Comparison of ENCODE assay signal across 8 cellular contexts in the genomic region with DNA sequence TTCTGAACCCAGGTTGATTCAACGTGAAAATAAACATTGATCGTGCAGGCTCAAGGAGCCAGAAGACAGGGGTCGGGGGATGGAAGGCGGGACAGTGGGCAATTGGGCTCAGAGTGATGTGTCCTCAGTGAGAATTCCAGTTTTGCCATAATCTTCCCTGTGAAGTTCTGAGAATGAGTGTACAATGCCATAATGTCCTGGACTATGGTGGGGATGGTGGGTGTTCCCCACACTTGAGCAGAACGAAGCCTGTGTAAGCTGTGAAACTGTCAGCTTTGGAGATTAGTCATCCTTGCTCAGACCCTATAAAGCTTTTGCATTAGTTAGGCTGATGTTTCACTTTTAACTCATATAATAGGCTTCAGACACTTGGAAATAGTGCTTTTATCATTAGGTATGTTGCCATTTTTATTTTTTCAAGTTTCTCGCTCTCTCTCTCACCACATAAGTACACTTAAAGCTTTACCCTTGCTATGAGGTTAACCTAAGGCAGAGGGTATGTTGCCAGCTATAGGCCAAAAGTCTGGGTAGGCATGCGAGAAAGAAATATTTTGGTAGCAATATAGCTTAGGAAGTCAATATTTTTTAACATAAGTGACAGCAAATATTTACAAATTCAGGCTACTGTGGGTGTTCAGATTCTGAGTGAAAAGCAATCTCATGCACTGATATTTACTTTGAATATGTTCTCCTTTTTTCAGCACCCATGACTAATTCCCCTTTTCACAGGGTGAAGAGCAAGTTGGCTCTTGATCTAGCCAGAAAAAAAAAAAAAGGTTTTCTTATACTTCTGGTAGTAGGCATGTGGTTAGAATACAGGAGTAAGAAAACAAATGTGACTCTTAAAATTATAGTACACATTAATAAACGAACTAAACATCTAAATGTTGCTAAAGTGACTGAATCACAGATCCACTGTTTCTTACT. TPM values are rescaled to one million over a fixed set of nuclear protein-coding genes. Genes with fewer than 3 reads are reported as not detected.
DNase-seq lines count a peak whose midpoint lies in the region; ATAC-seq and TF ChIP-seq lines count a peak whose summit lies in the region.

No MANE protein-coding gene starts in this region.

- H3K4me1 ChIP-seq in mammary epithelial cell (ENCODE audit: insufficient read depth, low read length), result peaks cover 37% of the 10 kb centered on the region
- H3K4me1 ChIP-seq in ascending aorta, result peaks cover 6 to 24% of the 10 kb centered on the region in 2 donors
- peaks cover 5% of the 10 kb centered on the region for H3K4me1 ChIP-seq in body of pancreas

- TF ChIP-seq POLR2A in body of pancreas (IDR thresholded peaks at IDR 0.05), result no peak

- DNase-seq in GM13976 (ENCODE audit: low spot score) (peak; percentile 52), mammary epithelial cell (peak; percentile 86), ascending aorta (ENCODE audit: low spot score in 2 of 2) (no peak), NCI-H2196 treated with DMSO at 0.1 percent for 48 hours (lab: John Stamatoyannopoulos, UW; ENCODE audit: unreplicated experiment) (no peak), NCI-H2171 treated with DMSO at 0.1 percent for 48 hours (lab: John Stamatoyannopoulos, UW) (no peak), body of pancreas (no peak)

- peak overlapping the region; percentile 72 for H3K4me2 ChIP-seq in mammary epithelial cell (ENCODE audit: insufficient read depth, low read depth, low read length)

- in situ Hi-C loops in GM13976 (cut with MboI; ENCODE audit: low sequenced_read_pairs, unreplicated experiment) (no loop called here), mammary epithelial cell (cut with MboI; ENCODE audit: low sequenced_read_pairs in 2 of 2) (no loop called here)

- TF ChIP-seq CTCF in GM13976 (IDR thresholded peaks at IDR 0.05; ENCODE audit: borderline replicate concordance, control extremely low read depth, extremely low read depth, insufficient read depth, missing control alignments), result no peak
- TF ChIP-seq CTCF in mammary epithelial cell (conservative IDR thresholded peaks at IDR 0.05 in 1 of 2, IDR thresholded peaks at IDR 0.05 in 1 of 2; ENCODE audit: extremely low read depth in 1 of 2, insufficient read depth in 1 of 2, low read depth in 1 of 2, low read length in 2 of 2), result no peak
- no peak for TF ChIP-seq CTCF in ascending aorta (IDR thresholded peaks at IDR 0.05)
- TF ChIP-seq CTCF in body of pancreas (IDR thresholded peaks at IDR 0.05), result no peak

- BruUV-seq in mammary epithelial cell (replicated peaks; lab: Mats Ljungman, UMichigan), result no TSS peak

- H3K9me3 ChIP-seq in mammary epithelial cell (replicated peaks; ENCODE audit: insufficient read depth, low read length) (no peaks in the 10 kb centered on the region), ascending aorta (no peaks in the 10 kb centered on the region), body of pancreas (no peaks in the 10 kb centered on the region)

- H3K27me3 ChIP-seq in mammary epithelial cell (ENCODE audit: insufficient read depth, low read length), result no peaks in the 10 kb centered on the region
- H3K27me3 ChIP-seq in ascending aorta, result no peaks in the 10 kb centered on the region
- no peaks in the 10 kb centered on the region for H3K27me3 ChIP-seq in body of pancreas

- WGBS in mammary epithelial cell (ENCODE audit: low coverage, missing lambda C conversion rate), result 71% methylated on average over 8 of the region's 8 CpGs
- WGBS in body of pancreas, 2 donors, result 90 to 91% methylated on average over 8 of the region's 8 CpGs

- ATAC-seq in GM21360 (IDR thresholded peaks at IDR 0.05; ENCODE audit: unreplicated experiment), result peak; percentile 78
- peak; percentile 84 for ATAC-seq in HG03520 (IDR thresholded peaks at IDR 0.05; ENCODE audit: unreplicated experiment)
- ATAC-seq in body of pancreas, result no peak

- H3K36me3 ChIP-seq in mammary epithelial cell (ENCODE audit: insufficient read depth, low read length), result no peaks in the 10 kb centered on the region
- no peaks in the 10 kb centered on the region for H3K36me3 ChIP-seq in ascending aorta
- no peaks in the 10 kb centered on the region for H3K36me3 ChIP-seq in body of pancreas (replicated peaks in 1 of 2; ENCODE audit: insufficient read depth in 1 of 2, low read depth in 2 of 2)

- H3K79me2 ChIP-seq in mammary epithelial cell (ENCODE audit: insufficient read depth, low read length), result no peaks in the 10 kb centered on the region

- no peak overlapping the region for H3K4me3 ChIP-seq in mammary epithelial cell (replicated peaks in 1 of 3; ENCODE audit: insufficient read depth in 1 of 3, low read depth in 2 of 3, low read length in 3 of 3)
- H3K4me3 ChIP-seq in ascending aorta, result no peak overlapping the region
- H3K4me3 ChIP-seq in body of pancreas, result no peak overlapping the region

- H4K20me1 ChIP-seq in mammary epithelial cell (ENCODE audit: insufficient read depth, low read length), result no peaks in the 10 kb centered on the region

- peak overlapping the region; percentile 47 for H3K9ac ChIP-seq in mammary epithelial cell (ENCODE audit: insufficient read depth, low read length)

- dilution Hi-C loops in mammary epithelial cell (cut with HindIII; ENCODE audit: low sequenced_read_pairs), result loop anchor here (5.0 kb wide), 2 partner anchors 33 to 37 kb away; no protein-coding TSS in a partner anchor

- intact Hi-C loops in mammary epithelial cell (cut with micrococcal nuclease) (no loop called here), ascending aorta (cut with DNase I) (no loop called here), body of pancreas (cut with DNase I) (no loop called here)

- no peak overlapping the region for H2AFZ ChIP-seq in mammary epithelial cell (ENCODE audit: low read depth, low read length)

- CTCF ChIA-PET in mammary epithelial cell (lab: Charles Lee; ENCODE audit: low non-redundant PET), result interaction anchor here (0.7 kb wide), 1 partner anchor 34 kb away, joined by 23 read pairs; no protein-coding TSS in a partner anchor

- H3K27ac ChIP-seq in mammary epithelial cell (ENCODE audit: insufficient read depth, low read depth, low read length) (peak overlapping the region; percentile 79), ascending aorta (no peak overlapping the region), body of pancreas (no peak overlapping the region)

RNA-seq across cellular contexts. Expression of gene CDC42EP3, which starts 47.2 kb away (rescaled TPM):
- 100 to 1,000 TPM in 1 of 2 donors, 10 to 100 TPM in 1; 96.7 to 276 TPM for total RNA-seq in mammary epithelial cell
- 84.4 TPM for polyA plus RNA-seq in mammary epithelial cell
- polyA minus RNA-seq in mammary epithelial cell, result 192 TPM
- 65.5 TPM for total RNA-seq in ascending aorta
- total RNA-seq in body of pancreas, result 1 to 10 TPM; 5.3 to 7.8 TPM

Comparison
In these comparisons a context has a peak if more than half of its experiments do, and no peak if none do; other contexts are left out.
1. DNase-seq: peak in GM13976 (single experiment) and mammary epithelial cell (single experiment); none in ascending aorta (0 of 2), NCI-H2196 treated with DMSO at 0.1 percent for 48 hours (single experiment), NCI-H2171 treated with DMSO at 0.1 percent for 48 hours (single experiment) and body of pancreas (0 of 4).